2 cellular contexts compared by ENCODE assay signal in the genomic region with DNA sequence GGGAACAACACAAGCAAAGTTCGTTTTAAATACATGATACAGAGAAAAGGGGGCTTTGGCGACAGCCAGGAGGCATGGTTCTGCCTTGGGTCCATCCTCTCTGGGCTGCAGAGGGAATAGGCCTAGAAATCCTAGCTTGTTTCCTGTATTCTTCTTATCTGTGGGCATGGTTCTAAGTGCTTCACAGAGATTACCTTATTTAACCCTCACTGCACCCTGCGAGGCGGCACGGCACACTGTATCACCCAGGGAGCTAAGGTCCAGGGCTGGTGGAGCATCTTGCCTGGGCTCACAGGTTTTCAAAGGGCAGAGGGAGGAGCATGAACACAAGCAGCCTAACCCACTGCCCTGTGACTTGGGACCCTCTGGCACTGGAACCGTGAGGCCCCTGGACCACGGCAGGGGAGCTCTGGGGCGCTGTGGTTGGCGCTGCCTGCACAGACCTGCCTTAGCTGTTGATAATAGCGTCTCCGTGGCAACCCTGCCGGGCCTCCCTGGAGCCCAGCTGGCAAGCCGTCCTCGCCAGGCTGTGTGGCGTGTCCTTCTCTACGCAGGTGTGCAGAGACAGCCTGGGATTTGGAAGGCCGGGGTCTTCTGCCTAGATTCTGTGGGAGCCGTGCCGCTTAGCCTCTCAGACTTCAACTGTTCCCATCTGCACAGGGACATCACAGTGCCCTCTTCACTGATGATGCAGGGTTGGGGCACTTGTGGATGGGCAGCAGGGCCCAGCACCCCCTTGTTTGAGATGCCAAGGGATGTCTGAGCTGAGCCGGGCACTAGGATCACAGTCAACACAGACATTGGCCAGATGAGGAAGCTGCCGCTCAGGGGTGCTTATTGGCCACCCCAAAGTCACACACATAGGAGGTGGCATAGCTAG.
TF ChIP-seq lines count a peak whose summit lies in the region.

No MANE protein-coding gene starts in this region.

TF ChIP-seq in SK-N-SH, 30 proteins besides CTCF, POLR2A, EP300 and RAD21 (continued from another document):
- TF ChIP-seq YY1 (IDR thresholded peaks at IDR 0.05; ENCODE audit: low read depth) (no peak), REST (IDR thresholded peaks at IDR 0.05; ENCODE audit: low read depth, low read length) (no peak), TEAD4 (IDR thresholded peaks at IDR 0.05; ENCODE audit: borderline replicate concordance, insufficient read depth) (no peak), JUND (IDR thresholded peaks at IDR 0.05) (no peak), RXRA (IDR thresholded peaks at IDR 0.05; ENCODE audit: borderline replicate concordance, low read depth) (no peak)

TF ChIP-seq in SK-N-SH treated with all-trans-retinoic acid at 6 μM for 48 hours, 23 proteins besides CTCF, POLR2A, EP300 and RAD21 (continued from another document):
- no peak for TF ChIP-seq ESRRG (CRISPR knock-in tag; IDR thresholded peaks at IDR 0.05)
- no peak for TF ChIP-seq TCF4 (CRISPR knock-in tag; IDR thresholded peaks at IDR 0.05; ENCODE audit: borderline replicate concordance)
- no peak for TF ChIP-seq CSRNP3 (CRISPR knock-in tag; IDR thresholded peaks at IDR 0.05)
- no peak for TF ChIP-seq ZNF565 (CRISPR knock-in tag; conservative IDR thresholded peaks at IDR 0.05; ENCODE audit: low read depth)
- TF ChIP-seq BACH2 (CRISPR knock-in tag; IDR thresholded peaks at IDR 0.05; ENCODE audit: borderline replicate concordance), result no peak
- no peak for TF ChIP-seq ZNF8 (CRISPR knock-in tag; IDR thresholded peaks at IDR 0.05)
- TF ChIP-seq, protein P1, sequence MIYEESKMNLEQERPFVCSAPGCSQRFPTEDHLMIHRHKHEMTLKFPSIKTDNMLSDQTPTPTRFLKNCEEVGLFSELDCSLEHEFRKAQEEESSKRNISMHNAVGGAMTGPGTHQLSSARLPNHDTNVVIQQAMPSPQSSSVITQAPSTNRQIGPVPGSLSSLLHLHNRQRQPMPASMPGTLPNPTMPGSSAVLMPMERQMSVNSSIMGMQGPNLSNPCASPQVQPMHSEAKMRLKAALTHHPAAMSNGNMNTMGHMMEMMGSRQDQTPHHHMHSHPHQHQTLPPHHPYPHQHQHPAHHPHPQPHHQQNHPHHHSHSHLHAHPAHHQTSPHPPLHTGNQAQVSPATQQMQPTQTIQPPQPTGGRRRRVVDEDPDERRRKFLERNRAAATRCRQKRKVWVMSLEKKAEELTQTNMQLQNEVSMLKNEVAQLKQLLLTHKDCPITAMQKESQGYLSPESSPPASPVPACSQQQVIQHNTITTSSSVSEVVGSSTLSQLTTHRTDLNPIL (CRISPR knock-in tag; IDR thresholded peaks at IDR 0.05; ENCODE audit: low read depth), result no peak
- no peak for TF ChIP-seq RARB (CRISPR knock-in tag; IDR thresholded peaks at IDR 0.05)
- no peak for TF ChIP-seq SNAI2 (CRISPR knock-in tag; IDR thresholded peaks at IDR 0.05)
- TF ChIP-seq TSHZ2 (CRISPR knock-in tag; IDR thresholded peaks at IDR 0.05), result no peak
- TF ChIP-seq ISL1 (CRISPR knock-in tag; IDR thresholded peaks at IDR 0.05), result no peak
